ENCODE assay signal across 8 cellular contexts in genomic region chr6:33313105-33313708, GRCh38. TPM values are rescaled to one million over a fixed set of nuclear protein-coding genes. Genes with fewer than 3 reads are reported as not detected.
DNase-seq lines count a peak whose midpoint lies in the region; ATAC-seq and TF ChIP-seq lines count a peak whose summit lies in the region.

No MANE protein-coding gene starts in this region.

- peak overlapping the region; percentile 99 to 100 for H3K9ac ChIP-seq in mucosa of rectum (ENCODE audit: low read depth in 1 of 2, low read length in 2 of 2)

- ATAC-seq in GM21528 (IDR thresholded peaks at IDR 0.05; ENCODE audit: low FRiP score, unreplicated experiment), result peak; percentile 4
- no peak for ATAC-seq in GM19023 (IDR thresholded peaks at IDR 0.05; ENCODE audit: unreplicated experiment)

- H3K4me1 ChIP-seq in mucosa of rectum (ENCODE audit: control insufficient read depth in 2 of 2, insufficient read depth in 2 of 2, low read length in 2 of 2) (peaks cover 32 to 38% of the 10 kb centered on the region in 2 donors), testis (peaks cover 28% of the 10 kb centered on the region)

- TF ChIP-seq POLR2A in testis (IDR thresholded peaks at IDR 0.05), result no peak

- H3K36me3 ChIP-seq in mucosa of rectum (ENCODE audit: control insufficient read depth in 2 of 2, insufficient read depth in 2 of 2, low read length in 2 of 2), result peaks cover 2 to 3% of the 10 kb centered on the region in 2 donors
- no peaks in the 10 kb centered on the region for H3K36me3 ChIP-seq in testis (ENCODE audit: low read depth, missing control alignments)

- WGBS in testis, 2 donors, result 1 to 2% methylated on average over 15 to 33 of the region's 33 CpGs

- H3K27me3 ChIP-seq in mucosa of rectum (ENCODE audit: control insufficient read depth in 2 of 2, insufficient read depth in 2 of 2, low read length in 2 of 2), result no peaks in the 10 kb centered on the region
- H3K27me3 ChIP-seq in testis, result no peaks in the 10 kb centered on the region

- H3K4me3 ChIP-seq in mucosa of rectum (ENCODE audit: low read length in 2 of 2) (peak overlapping the region; percentile 97 to 100), testis (peak overlapping the region; percentile 78 to 87)

- H3K9me3 ChIP-seq in mucosa of rectum (ENCODE audit: control insufficient read depth in 2 of 2, low read length in 2 of 2), result no peaks in the 10 kb centered on the region
- no peaks in the 10 kb centered on the region for H3K9me3 ChIP-seq in testis

- intact Hi-C loops in testis (cut with DNase I; ENCODE audit: low total_unique reads), result loop anchor here (10.0 kb wide), 2 partner anchors 102 to 108 kb away; partner anchors contain the start of genes CUTA, HSD17B8, PHF1 and RING1

- TF ChIP-seq CTCF in testis (IDR thresholded peaks at IDR 0.05), result no peak

- DNase-seq in AG20443 (ENCODE audit: low spot score) (peak; percentile 49), NCI-H146 treated with DMSO at 0.1 percent for 48 hours (lab: John Stamatoyannopoulos, UW; ENCODE audit: unreplicated experiment) (peak; percentile 53), epithelial cell of prostate (ENCODE audit: low read depth, low spot score) (no peak), testis (peak; percentile 29)
- peak; percentile 82 for DNase-seq in activated CD8-positive, alpha-beta memory T cell treated with anti-CD3 and anti-CD28 coated beads for 24 hours

- H3K27ac ChIP-seq in epithelial cell of prostate, result peak overlapping the region; percentile 89
- peak overlapping the region; percentile 99 for H3K27ac ChIP-seq in mucosa of rectum (ENCODE audit: low read depth in 2 of 2, low read length in 2 of 2)
- peak overlapping the region; percentile 94 to 97 for H3K27ac ChIP-seq in testis

RNA-seq across cellular contexts. Expression of gene TAPBP, which starts 0.7 kb away (rescaled TPM):
- total RNA-seq in testis, result 100 to 1,000 TPM in 1 of 2 donors, 10 to 100 TPM in 1; 76.5 to 128 TPM
- 34.6 TPM for polyA plus RNA-seq in testis (ENCODE audit: insufficient read depth, low read depth, low replicate concordance)

RNA-seq across cellular contexts. Expression of gene ZBTB22, which starts 4.3 kb away (rescaled TPM):
- 10 to 100 TPM; 13.4 to 17.1 TPM for total RNA-seq in testis
- 15.2 TPM for polyA plus RNA-seq in testis (ENCODE audit: insufficient read depth, low read depth, low replicate concordance)

RNA-seq across cellular contexts. Expression of gene DAXX, which starts 9.6 kb away (rescaled TPM):
- total RNA-seq in testis, result 10 to 100 TPM; 61.8 to 75.3 TPM
- polyA plus RNA-seq in testis (ENCODE audit: insufficient read depth, low read depth, low replicate concordance), result 118 TPM

RNA-seq across cellular contexts. Expression of gene RGL2, which starts 14.5 kb away (rescaled TPM):
- 10 to 100 TPM; 42.8 to 46.2 TPM for total RNA-seq in testis
- polyA plus RNA-seq in testis (ENCODE audit: insufficient read depth, low read depth, low replicate concordance), result 52.7 TPM

RNA-seq across cellular contexts. Expression of gene PFDN6, which starts 23.8 kb away (rescaled TPM):
- total RNA-seq in testis, result 10 to 100 TPM; 45.5 to 56.2 TPM
- 123 TPM for polyA plus RNA-seq in testis (ENCODE audit: insufficient read depth, low read depth, low replicate concordance)
